ENCODE assay signal across 8 cellular contexts in genomic region chr20:32484221-32485125, GRCh38.
A peak's percentile ranks its signal among the peaks of the same experiment; 100 is the strongest.
DNase-seq lines count a peak whose midpoint lies in the region; ATAC-seq and TF ChIP-seq lines count a peak whose summit lies in the region.

No MANE protein-coding gene starts in this region.

- no peaks in the 10 kb centered on the region for H3K9me3 ChIP-seq in lower lobe of right lung

- H3K36me3 ChIP-seq in lower lobe of right lung = no peaks in the 10 kb centered on the region

- H3K27ac ChIP-seq in HL-60 (replicated peaks) = peak overlapping the region; percentile 73
- peak overlapping the region; percentile 76 for H3K27ac ChIP-seq in lower lobe of right lung

- H3K27me3 Mint-ChIP-seq in T-helper 2 cell treated with Interferon-gamma antibody and Interleukin-4, amounts not matched to agents 5 μg/mL and 100 μg/mL, for 36 hours (ENCODE audit: low read depth) = peaks cover 3% of the 10 kb centered on the region
- H3K27me3 Mint-ChIP-seq in stimulated activated naive CD8-positive, alpha-beta T cell treated with anti-CD3 and anti-CD28 coated beads, Interleukin-15, amount 100 ng/mL, for 72 hours = no peaks in the 10 kb centered on the region

- no peaks in the 10 kb centered on the region for H3K9me3 Mint-ChIP-seq in T-helper 2 cell treated with Interferon-gamma antibody and Interleukin-4, amounts not matched to agents 5 μg/mL and 100 μg/mL, for 36 hours
- H3K9me3 Mint-ChIP-seq in stimulated activated naive CD8-positive, alpha-beta T cell treated with anti-CD3 and anti-CD28 coated beads, Interleukin-15, amount 100 ng/mL, for 72 hours = peaks cover 0 to 11% of the 10 kb centered on the region in 2 donors

- H3K4me1 Mint-ChIP-seq in T-helper 2 cell treated with Interferon-gamma antibody and Interleukin-4, amounts not matched to agents 5 μg/mL and 100 μg/mL, for 36 hours (ENCODE audit: low read depth) = peaks cover 12% of the 10 kb centered on the region
- peaks cover 59% of the 10 kb centered on the region for H3K4me1 Mint-ChIP-seq in stimulated activated naive CD8-positive, alpha-beta T cell treated with anti-CD3 and anti-CD28 coated beads, Interleukin-15, amount 100 ng/mL, for 72 hours

- intact Hi-C loops in lower lobe of right lung (cut with DNase I) = no loop called here

- H3K4me3 Mint-ChIP-seq in T-helper 2 cell treated with Interferon-gamma antibody and Interleukin-4, amounts not matched to agents 5 μg/mL and 100 μg/mL, for 36 hours = peak overlapping the region; percentile 88
- H3K4me3 Mint-ChIP-seq in stimulated activated naive CD8-positive, alpha-beta T cell treated with anti-CD3 and anti-CD28 coated beads, Interleukin-15, amount 100 ng/mL, for 72 hours = peak overlapping the region; percentile 85 to 93

- TF ChIP-seq CTCF in HL-60 (IDR thresholded peaks at IDR 0.05; ENCODE audit: insufficient read depth, low read length) = no peak
- no peak for TF ChIP-seq CTCF in choroid plexus epithelial cell (conservative IDR thresholded peaks at IDR 0.05; ENCODE audit: low read depth, low read length)
- no peak for TF ChIP-seq CTCF in lower lobe of right lung (IDR thresholded peaks at IDR 0.05)

- H3K27ac Mint-ChIP-seq in T-helper 2 cell treated with Interferon-gamma antibody and Interleukin-4, amounts not matched to agents 5 μg/mL and 100 μg/mL, for 36 hours = peak overlapping the region; percentile 83
- H3K27ac Mint-ChIP-seq in stimulated activated naive CD8-positive, alpha-beta T cell treated with anti-CD3 and anti-CD28 coated beads, Interleukin-15, amount 100 ng/mL, for 72 hours = peak overlapping the region; percentile 90 to 91

- ATAC-seq in lower lobe of right lung (peak; percentile 47 to 52), GM21515 (IDR thresholded peaks at IDR 0.05; ENCODE audit: unreplicated experiment) (no peak)
- ATAC-seq in stimulated activated naive CD8-positive, alpha-beta T cell treated with anti-CD3 and anti-CD28 coated beads, Interleukin-15, amount 100 ng/mL, for 72 hours = peak; percentile 22

- H3K4me3 ChIP-seq in HL-60 (replicated peaks; ENCODE audit: insufficient read depth, low read length) = peak overlapping the region; percentile 72
- H3K4me3 ChIP-seq in choroid plexus epithelial cell (ENCODE audit: low read depth, low read length) = peak overlapping the region; percentile 76
- peak overlapping the region; percentile 73 for H3K4me3 ChIP-seq in lower lobe of right lung

- DNase-seq in AG08395 (ENCODE audit: low spot score) (peak; percentile 43), HL-60 (ENCODE audit: low read depth in 1 of 2, low spot score in 1 of 2) (peak in 1 of 2 experiments; percentile 36), choroid plexus epithelial cell (ENCODE audit: low read depth) (peak; percentile 33), lower lobe of right lung (peak; percentile 65), kidney glomerular epithelial cell (lab: John Stamatoyannopoulos, UW) (no peak)
- no peak for DNase-seq in T-helper 2 cell treated with Interferon-gamma antibody and Interleukin-4, amounts not matched to agents 5 μg/mL and 100 μg/mL, for 36 hours (ENCODE audit: low spot score)
- peak in 1 of 2 donors; percentile 23 for DNase-seq in stimulated activated naive CD8-positive, alpha-beta T cell treated with anti-CD3 and anti-CD28 coated beads, Interleukin-15, amount 100 ng/mL, for 72 hours

- peaks cover 10% of the 10 kb centered on the region for H3K36me3 Mint-ChIP-seq in T-helper 2 cell treated with Interferon-gamma antibody and Interleukin-4, amounts not matched to agents 5 μg/mL and 100 μg/mL, for 36 hours (ENCODE audit: low read depth)

- H3K27me3 ChIP-seq in HL-60 (ENCODE audit: insufficient read depth, poor library complexity, severe bottlenecking) (no peaks in the 10 kb centered on the region), lower lobe of right lung (ENCODE audit: low read depth) (no peaks in the 10 kb centered on the region)

- peaks cover 44% of the 10 kb centered on the region for H3K4me1 ChIP-seq in lower lobe of right lung

Comparison
In these comparisons a context has a peak if more than half of its experiments do, and no peak if none do; other contexts are left out.
1. DNase-seq: peak in AG08395 (single experiment), choroid plexus epithelial cell (single experiment) and lower lobe of right lung (single experiment); none in T-helper 2 cell treated with Interferon-gamma antibody and Interleukin-4, amounts not matched to agents 5 μg/mL and 100 μg/mL, for 36 hours (single experiment) and kidney glomerular epithelial cell (single experiment).
2. Peak in every context shown above with its lines, with median percentiles within 50 percentile points of each other: H3K4me3 ChIP-seq.